Comparison of ENCODE assay signal across 1 cellular context in the genomic region with DNA sequence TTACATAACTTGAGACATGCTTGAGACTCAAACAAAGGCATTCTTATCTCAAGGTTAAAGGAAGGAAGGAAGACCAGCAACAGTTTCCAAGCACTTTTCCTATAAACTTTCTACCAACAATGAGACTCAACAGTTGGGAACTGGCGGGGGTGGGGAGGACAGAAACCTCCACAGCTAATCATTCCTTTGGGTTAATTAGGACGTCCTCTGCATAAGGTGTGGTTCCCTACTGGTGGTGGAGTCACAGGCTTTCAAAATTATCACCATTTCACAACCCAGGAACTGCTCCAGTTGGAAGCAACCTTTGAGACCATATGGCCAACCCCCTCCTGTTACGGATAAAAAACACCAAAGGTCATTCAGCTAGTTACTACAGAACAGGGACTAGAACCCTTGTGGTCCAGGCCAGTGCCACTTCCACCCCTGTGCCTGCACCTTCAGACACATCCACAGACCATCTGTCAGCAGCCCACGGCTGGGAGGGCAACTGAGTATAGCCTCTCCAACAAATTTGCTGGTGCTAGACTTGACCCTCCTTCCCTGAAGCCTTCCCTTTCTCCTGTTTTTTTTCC.
TF ChIP-seq lines count a peak whose summit lies in the region.

No MANE protein-coding gene starts in this region.

TF ChIP-seq in HepG2, 621 proteins besides CTCF, POLR2A, EP300 and RAD21 (continued from another document and continues in another):
- TF ChIP-seq, protein P1, sequence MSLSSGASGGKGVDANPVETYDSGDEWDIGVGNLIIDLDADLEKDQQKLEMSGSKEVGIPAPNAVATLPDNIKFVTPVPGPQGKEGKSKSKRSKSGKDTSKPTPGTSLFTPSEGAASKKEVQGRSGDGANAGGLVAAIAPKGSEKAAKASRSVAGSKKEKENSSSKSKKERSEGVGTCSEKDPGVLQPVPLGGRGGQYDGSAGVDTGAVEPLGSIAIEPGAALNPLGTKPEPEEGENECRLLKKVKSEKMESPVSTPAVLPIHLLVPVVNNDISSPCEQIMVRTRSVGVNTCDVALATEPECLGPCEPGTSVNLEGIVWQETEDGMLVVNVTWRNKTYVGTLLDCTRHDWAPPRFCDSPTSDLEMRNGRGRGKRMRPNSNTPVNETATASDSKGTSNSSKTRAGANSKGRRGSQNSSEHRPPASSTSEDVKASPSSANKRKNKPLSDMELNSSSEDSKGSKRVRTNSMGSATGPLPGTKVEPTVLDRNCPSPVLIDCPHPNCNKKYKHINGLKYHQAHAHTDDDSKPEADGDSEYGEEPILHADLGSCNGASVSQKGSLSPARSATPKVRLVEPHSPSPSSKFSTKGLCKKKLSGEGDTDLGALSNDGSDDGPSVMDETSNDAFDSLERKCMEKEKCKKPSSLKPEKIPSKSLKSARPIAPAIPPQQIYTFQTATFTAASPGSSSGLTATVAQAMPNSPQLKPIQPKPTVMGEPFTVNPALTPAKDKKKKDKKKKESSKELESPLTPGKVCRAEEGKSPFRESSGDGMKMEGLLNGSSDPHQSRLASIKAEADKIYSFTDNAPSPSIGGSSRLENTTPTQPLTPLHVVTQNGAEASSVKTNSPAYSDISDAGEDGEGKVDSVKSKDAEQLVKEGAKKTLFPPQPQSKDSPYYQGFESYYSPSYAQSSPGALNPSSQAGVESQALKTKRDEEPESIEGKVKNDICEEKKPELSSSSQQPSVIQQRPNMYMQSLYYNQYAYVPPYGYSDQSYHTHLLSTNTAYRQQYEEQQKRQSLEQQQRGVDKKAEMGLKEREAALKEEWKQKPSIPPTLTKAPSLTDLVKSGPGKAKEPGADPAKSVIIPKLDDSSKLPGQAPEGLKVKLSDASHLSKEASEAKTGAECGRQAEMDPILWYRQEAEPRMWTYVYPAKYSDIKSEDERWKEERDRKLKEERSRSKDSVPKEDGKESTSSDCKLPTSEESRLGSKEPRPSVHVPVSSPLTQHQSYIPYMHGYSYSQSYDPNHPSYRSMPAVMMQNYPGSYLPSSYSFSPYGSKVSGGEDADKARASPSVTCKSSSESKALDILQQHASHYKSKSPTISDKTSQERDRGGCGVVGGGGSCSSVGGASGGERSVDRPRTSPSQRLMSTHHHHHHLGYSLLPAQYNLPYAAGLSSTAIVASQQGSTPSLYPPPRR (CRISPR knock-in tag; IDR thresholded peaks at IDR 0.05; ENCODE audit: borderline replicate concordance) = peak; percentile 54; the same call in 1 of the 2 replicates
- TF ChIP-seq ZNF660 (CRISPR knock-in tag; IDR thresholded peaks at IDR 0.05; ENCODE audit: borderline replicate concordance, low read depth) (no peak), CBFB (CRISPR knock-in tag; IDR thresholded peaks at IDR 0.05) (no peak), ZNF510 (CRISPR knock-in tag; IDR thresholded peaks at IDR 0.05; ENCODE audit: low read depth) (no peak), PHF21A (CRISPR knock-in tag; IDR thresholded peaks at IDR 0.05) (peak; percentile 55; the same call in 1 of the 2 replicates), ZNF556 (CRISPR knock-in tag; IDR thresholded peaks at IDR 0.05; ENCODE audit: borderline replicate concordance) (no peak; the same call in 1 of the 2 replicates), XRCC5 (optimal IDR thresholded peaks at IDR 0.05; ENCODE audit: low read length) (peak; percentile 47), PAXIP1 (CRISPR knock-in tag; conservative IDR thresholded peaks at IDR 0.05) (peak; percentile 85), ZNF605 (CRISPR knock-in tag; IDR thresholded peaks at IDR 0.05) (0 out of 2 replicates have a peak, but pooled peaks have one; percentile 50), ZNF431 (CRISPR knock-in tag; IDR thresholded peaks at IDR 0.05; ENCODE audit: borderline replicate concordance, low read depth) (no peak), SIN3A (IDR thresholded peaks at IDR 0.05; ENCODE audit: borderline replicate concordance, low read depth, low read length) (no peak), MTF1 (CRISPR knock-in tag; IDR thresholded peaks at IDR 0.05) (no peak), MIER3 (CRISPR knock-in tag; IDR thresholded peaks at IDR 0.05; ENCODE audit: borderline replicate concordance) (no peak), SOX5 (CRISPR knock-in tag; IDR thresholded peaks at IDR 0.05; ENCODE audit: borderline replicate concordance) (peak; percentile 56), MIXL1 (CRISPR knock-in tag; IDR thresholded peaks at IDR 0.05) (peak; percentile 66; the same call in 1 of the 2 replicates), ZNF772 (CRISPR knock-in tag; IDR thresholded peaks at IDR 0.05) (peak; percentile 64; the same call in 1 of the 2 replicates), ZNF362 (CRISPR knock-in tag; IDR thresholded peaks at IDR 0.05; ENCODE audit: borderline replicate concordance) (peak; percentile 82; the same call in 1 of the 2 replicates), ZSCAN31 (CRISPR knock-in tag; IDR thresholded peaks at IDR 0.05; ENCODE audit: low read depth) (peak; percentile 32; the same call in 1 of the 2 replicates), ATF7 (IDR thresholded peaks at IDR 0.05) (no peak), ATF7 (CRISPR knock-in tag; IDR thresholded peaks at IDR 0.05) (0 out of 2 replicates have a peak, but pooled peaks have one; percentile 29), ZEB1 (IDR thresholded peaks at IDR 0.05; ENCODE audit: insufficient replicate concordance, low read depth) (peak; percentile 49), ZMYM4 (CRISPR knock-in tag; IDR thresholded peaks at IDR 0.05) (peak; percentile 81), DZIP1 (CRISPR knock-in tag; IDR thresholded peaks at IDR 0.05) (no peak), CENPX (CRISPR knock-in tag; IDR thresholded peaks at IDR 0.05) (no peak), RXRA (CRISPR knock-in tag; IDR thresholded peaks at IDR 0.05) (peak; percentile 37; the same call in 1 of the 2 replicates)
- TF ChIP-seq, protein P2, sequence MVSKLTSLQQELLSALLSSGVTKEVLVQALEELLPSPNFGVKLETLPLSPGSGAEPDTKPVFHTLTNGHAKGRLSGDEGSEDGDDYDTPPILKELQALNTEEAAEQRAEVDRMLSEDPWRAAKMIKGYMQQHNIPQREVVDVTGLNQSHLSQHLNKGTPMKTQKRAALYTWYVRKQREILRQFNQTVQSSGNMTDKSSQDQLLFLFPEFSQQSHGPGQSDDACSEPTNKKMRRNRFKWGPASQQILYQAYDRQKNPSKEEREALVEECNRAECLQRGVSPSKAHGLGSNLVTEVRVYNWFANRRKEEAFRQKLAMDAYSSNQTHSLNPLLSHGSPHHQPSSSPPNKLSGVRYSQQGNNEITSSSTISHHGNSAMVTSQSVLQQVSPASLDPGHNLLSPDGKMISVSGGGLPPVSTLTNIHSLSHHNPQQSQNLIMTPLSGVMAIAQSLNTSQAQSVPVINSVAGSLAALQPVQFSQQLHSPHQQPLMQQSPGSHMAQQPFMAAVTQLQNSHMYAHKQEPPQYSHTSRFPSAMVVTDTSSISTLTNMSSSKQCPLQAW (CRISPR knock-in tag; IDR thresholded peaks at IDR 0.05) = peak; percentile 34; the same call in 1 of the 2 replicates
- TF ChIP-seq, protein P3, sequence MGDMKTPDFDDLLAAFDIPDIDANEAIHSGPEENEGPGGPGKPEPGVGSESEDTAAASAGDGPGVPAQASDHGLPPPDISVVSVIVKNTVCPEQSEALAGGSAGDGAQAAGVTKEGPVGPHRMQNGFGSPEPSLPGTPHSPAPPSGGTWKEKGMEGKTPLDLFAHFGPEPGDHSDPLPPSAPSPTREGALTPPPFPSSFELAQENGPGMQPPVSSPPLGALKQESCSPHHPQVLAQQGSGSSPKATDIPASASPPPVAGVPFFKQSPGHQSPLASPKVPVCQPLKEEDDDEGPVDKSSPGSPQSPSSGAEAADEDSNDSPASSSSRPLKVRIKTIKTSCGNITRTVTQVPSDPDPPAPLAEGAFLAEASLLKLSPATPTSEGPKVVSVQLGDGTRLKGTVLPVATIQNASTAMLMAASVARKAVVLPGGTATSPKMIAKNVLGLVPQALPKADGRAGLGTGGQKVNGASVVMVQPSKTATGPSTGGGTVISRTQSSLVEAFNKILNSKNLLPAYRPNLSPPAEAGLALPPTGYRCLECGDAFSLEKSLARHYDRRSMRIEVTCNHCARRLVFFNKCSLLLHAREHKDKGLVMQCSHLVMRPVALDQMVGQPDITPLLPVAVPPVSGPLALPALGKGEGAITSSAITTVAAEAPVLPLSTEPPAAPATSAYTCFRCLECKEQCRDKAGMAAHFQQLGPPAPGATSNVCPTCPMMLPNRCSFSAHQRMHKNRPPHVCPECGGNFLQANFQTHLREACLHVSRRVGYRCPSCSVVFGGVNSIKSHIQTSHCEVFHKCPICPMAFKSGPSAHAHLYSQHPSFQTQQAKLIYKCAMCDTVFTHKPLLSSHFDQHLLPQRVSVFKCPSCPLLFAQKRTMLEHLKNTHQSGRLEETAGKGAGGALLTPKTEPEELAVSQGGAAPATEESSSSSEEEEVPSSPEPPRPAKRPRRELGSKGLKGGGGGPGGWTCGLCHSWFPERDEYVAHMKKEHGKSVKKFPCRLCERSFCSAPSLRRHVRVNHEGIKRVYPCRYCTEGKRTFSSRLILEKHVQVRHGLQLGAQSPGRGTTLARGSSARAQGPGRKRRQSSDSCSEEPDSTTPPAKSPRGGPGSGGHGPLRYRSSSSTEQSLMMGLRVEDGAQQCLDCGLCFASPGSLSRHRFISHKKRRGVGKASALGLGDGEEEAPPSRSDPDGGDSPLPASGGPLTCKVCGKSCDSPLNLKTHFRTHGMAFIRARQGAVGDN (CRISPR knock-in tag; IDR thresholded peaks at IDR 0.05) = peak; percentile 17; the same call in 1 of the 2 replicates
- TF ChIP-seq, protein P4, sequence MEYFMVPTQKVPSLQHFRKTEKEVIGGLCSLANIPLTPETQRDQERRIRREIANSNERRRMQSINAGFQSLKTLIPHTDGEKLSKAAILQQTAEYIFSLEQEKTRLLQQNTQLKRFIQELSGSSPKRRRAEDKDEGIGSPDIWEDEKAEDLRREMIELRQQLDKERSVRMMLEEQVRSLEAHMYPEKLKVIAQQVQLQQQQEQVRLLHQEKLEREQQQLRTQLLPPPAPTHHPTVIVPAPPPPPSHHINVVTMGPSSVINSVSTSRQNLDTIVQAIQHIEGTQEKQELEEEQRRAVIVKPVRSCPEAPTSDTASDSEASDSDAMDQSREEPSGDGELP (IDR thresholded peaks at IDR 0.05; ENCODE audit: borderline replicate concordance, low read depth) = peak; percentile 70; the same call in 1 of the 2 replicates
- TF ChIP-seq, protein P5, sequence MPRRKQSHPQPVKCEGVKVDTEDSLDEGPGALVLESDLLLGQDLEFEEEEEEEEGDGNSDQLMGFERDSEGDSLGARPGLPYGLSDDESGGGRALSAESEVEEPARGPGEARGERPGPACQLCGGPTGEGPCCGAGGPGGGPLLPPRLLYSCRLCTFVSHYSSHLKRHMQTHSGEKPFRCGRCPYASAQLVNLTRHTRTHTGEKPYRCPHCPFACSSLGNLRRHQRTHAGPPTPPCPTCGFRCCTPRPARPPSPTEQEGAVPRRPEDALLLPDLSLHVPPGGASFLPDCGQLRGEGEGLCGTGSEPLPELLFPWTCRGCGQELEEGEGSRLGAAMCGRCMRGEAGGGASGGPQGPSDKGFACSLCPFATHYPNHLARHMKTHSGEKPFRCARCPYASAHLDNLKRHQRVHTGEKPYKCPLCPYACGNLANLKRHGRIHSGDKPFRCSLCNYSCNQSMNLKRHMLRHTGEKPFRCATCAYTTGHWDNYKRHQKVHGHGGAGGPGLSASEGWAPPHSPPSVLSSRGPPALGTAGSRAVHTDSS (CRISPR knock-in tag; conservative IDR thresholded peaks at IDR 0.05) = no peak
